ENCODE assay signal across 23 cellular contexts in the genomic region with DNA sequence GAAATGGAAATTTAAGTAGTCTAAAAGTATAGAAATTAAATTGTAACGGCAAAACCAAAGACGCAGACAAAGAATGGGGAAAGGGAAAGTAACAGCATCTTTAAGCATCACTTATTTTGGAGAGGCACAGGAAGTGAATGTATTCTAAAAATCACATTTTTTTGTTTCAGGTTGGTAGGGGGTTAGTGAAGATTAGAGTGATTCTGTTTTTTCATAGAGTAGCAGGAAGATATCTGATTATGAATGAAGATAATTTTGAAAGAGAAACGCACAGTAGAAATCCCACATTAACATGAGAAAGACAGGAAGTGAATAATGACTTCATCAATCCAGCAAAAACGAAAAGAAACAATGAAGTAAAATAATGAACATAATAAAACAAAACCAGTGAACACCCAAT.
DNase-seq lines count a peak whose midpoint lies in the region; ATAC-seq and TF ChIP-seq lines count a peak whose summit lies in the region.
"Had no signal": no experiment of that assay in that cellular context is flagged by ENCODE, and none has a peak within 500 bp of the region (broad histone marks: within the 10 kb centered on the region; RNA-seq: fewer than 3 reads in every experiment).

No MANE protein-coding gene starts in this region.

- no peaks in the 10 kb centered on the region for H3K27me3 ChIP-seq in HUES6 (ENCODE audit: control insufficient read depth, insufficient read depth, low read length)
- H3K27me3 ChIP-seq in neural progenitor cell: no peaks in the 10 kb centered on the region
- no peaks in the 10 kb centered on the region for H3K27me3 ChIP-seq in uterus
- H3K27me3 ChIP-seq: gastroesophageal sphincter, left lung had no signal

- H3F3A ChIP-seq in neural progenitor cell (ENCODE audit: low read depth): no peaks in the 10 kb centered on the region

- peak overlapping the region; percentile 78 for H3K27ac Mint-ChIP-seq in activated naive CD4-positive, alpha-beta T cell treated with anti-CD3 and anti-CD28 coated beads for 36 hours
- H3K27ac Mint-ChIP-seq in central memory CD8-positive, alpha-beta T cell (ENCODE audit: low read depth): peak overlapping the region; percentile 21
- no peak overlapping the region for H3K27ac Mint-ChIP-seq in neural progenitor cell

- intact Hi-C loops in activated naive CD4-positive, alpha-beta T cell treated with anti-CD3 and anti-CD28 coated beads for 36 hours (cut with micrococcal nuclease): loop anchor here (2.0 to 5.0 kb wide), 2 partner anchors 24 to 92 kb away; no protein-coding TSS in a partner anchor
- intact Hi-C loops in uterus (cut with DNase I; ENCODE audit: low total_unique reads): no loop called here

- H3K4me1 Mint-ChIP-seq in activated naive CD4-positive, alpha-beta T cell treated with anti-CD3 and anti-CD28 coated beads for 36 hours (ENCODE audit: low read depth): peaks cover 15% of the 10 kb centered on the region
- peaks cover 7% of the 10 kb centered on the region for H3K4me1 Mint-ChIP-seq in central memory CD8-positive, alpha-beta T cell
- H3K4me1 Mint-ChIP-seq in neural progenitor cell: peaks cover 2% of the 10 kb centered on the region

- peak overlapping the region; percentile 1 for H3K4me3 Mint-ChIP-seq in activated naive CD4-positive, alpha-beta T cell treated with anti-CD3 and anti-CD28 coated beads for 36 hours
- H3K4me3 Mint-ChIP-seq in central memory CD8-positive, alpha-beta T cell: peak overlapping the region; percentile 0
- H3K4me3 Mint-ChIP-seq in neural progenitor cell: no peak overlapping the region

- H3K36me3 ChIP-seq in HUES6 (ENCODE audit: control insufficient read depth, insufficient read depth, low read length): no peaks in the 10 kb centered on the region
- H3K36me3 ChIP-seq in neural progenitor cell: no peaks in the 10 kb centered on the region
- H3K36me3 ChIP-seq in uterus: no peaks in the 10 kb centered on the region
- H3K36me3 ChIP-seq: gastroesophageal sphincter, left lung, thoracic aorta had no signal

- H3K27ac ChIP-seq in HUES6 (ENCODE audit: low read depth, low read length) (peak overlapping the region; percentile 45; the same call in 1 of the 2 replicates), neural progenitor cell (no peak overlapping the region), uterus (no peak overlapping the region)
- H3K27ac ChIP-seq: gastroesophageal sphincter, left lung, psoas muscle, thoracic aorta had no signal

- H3K36me3 Mint-ChIP-seq in activated naive CD4-positive, alpha-beta T cell treated with anti-CD3 and anti-CD28 coated beads for 36 hours (ENCODE audit: low read depth): no peaks in the 10 kb centered on the region
- H3K36me3 Mint-ChIP-seq in central memory CD8-positive, alpha-beta T cell (ENCODE audit: insufficient read depth): peaks cover 4% of the 10 kb centered on the region
- no peaks in the 10 kb centered on the region for H3K36me3 Mint-ChIP-seq in neural progenitor cell

- no peak for TF ChIP-seq CTCF in neural progenitor cell (IDR thresholded peaks at IDR 0.05)
- no peak for TF ChIP-seq CTCF in uterus (IDR thresholded peaks at IDR 0.05)

- no peaks in the 10 kb centered on the region for H3K27me3 Mint-ChIP-seq in activated naive CD4-positive, alpha-beta T cell treated with anti-CD3 and anti-CD28 coated beads for 36 hours (ENCODE audit: low read depth)
- peaks cover 8% of the 10 kb centered on the region for H3K27me3 Mint-ChIP-seq in central memory CD8-positive, alpha-beta T cell
- H3K27me3 Mint-ChIP-seq in neural progenitor cell (ENCODE audit: insufficient read depth, low read depth): peaks cover 3% of the 10 kb centered on the region

- TF ChIP-seq POLR2A in uterus (IDR thresholded peaks at IDR 0.05): no peak

- H3K79me2 ChIP-seq in neural progenitor cell (ENCODE audit: low read depth): no peaks in the 10 kb centered on the region

- no peak overlapping the region for H3K9ac ChIP-seq in HUES6 (ENCODE audit: low read length)
- no peak overlapping the region for H3K9ac ChIP-seq in neural progenitor cell

- peak overlapping the region; percentile 70 for H2AFZ ChIP-seq in neural progenitor cell (replicated peaks)

- H3K4me1 ChIP-seq in HUES6 (ENCODE audit: control insufficient read depth, insufficient read depth, low read length): peaks cover 22% of the 10 kb centered on the region
- H3K4me1 ChIP-seq in neural progenitor cell: no peaks in the 10 kb centered on the region
- no peaks in the 10 kb centered on the region for H3K4me1 ChIP-seq in uterus
- H3K4me1 ChIP-seq: gastroesophageal sphincter, left lung, psoas muscle had no signal

- ATAC-seq in central memory CD8-positive, alpha-beta T cell (replicated peaks; ENCODE audit: extremely low read depth, poor library complexity, severe bottlenecking): peak; percentile 76
- ATAC-seq: gastroesophageal sphincter, left lung, psoas muscle had no signal

- DNase-seq in activated naive CD4-positive, alpha-beta T cell treated with anti-CD3 and anti-CD28 coated beads for 36 hours: no peak
- DNase-seq in activated naive CD4-positive, alpha-beta T cell treated with anti-CD3 and anti-CD28 coated beads, Interleukin-2, amount 50 U/mL, for 16 hours: no peak
- no peak for DNase-seq in central memory CD8-positive, alpha-beta T cell (ENCODE audit: low spot score in 2 of 2)
- no peak for DNase-seq in neural progenitor cell (ENCODE audit: low spot score)
- no peak for DNase-seq in D341Med (ENCODE audit: low spot score)
- no peak for DNase-seq in NCI-H510A treated with DMSO at 0.1 percent for 48 hours (lab: John Stamatoyannopoulos, UW)
- DNase-seq in uterus: no peak
- DNase-seq: C1 segment of cervical spinal cord; central memory CD4-positive, alpha-beta T cell; hippocampal formation; left lung; mesenchymal stem cell; NCI-H1092; NCI-H1694 treated with DMSO at 0.1 percent for 48 hours; NCI-H2171 treated with DMSO at 0.1 percent for 48 hours; NCI-H524; nucleus accumbens; psoas muscle; Right ventricle myocardium superior had no signal

- H4K20me1 ChIP-seq in neural progenitor cell (ENCODE audit: low read depth): no peaks in the 10 kb centered on the region

- no peak overlapping the region for H3K4me3 ChIP-seq in HUES6 (ENCODE audit: low read depth, low read length)
- no peak overlapping the region for H3K4me3 ChIP-seq in neural progenitor cell
- no peak overlapping the region for H3K4me3 ChIP-seq in uterus
- H3K4me3 ChIP-seq: gastroesophageal sphincter, GM12878, left lung, psoas muscle, thoracic aorta had no signal

- H3K4me2 ChIP-seq in neural progenitor cell: no peak overlapping the region

- CTCF ChIA-PET in activated naive CD4-positive, alpha-beta T cell treated with anti-CD3 and anti-CD28 coated beads for 36 hours (lab: Charles Lee): no interaction called here

- H3K9me3 ChIP-seq in HUES6 (ENCODE audit: control insufficient read depth, insufficient read depth, low read depth, low read length) (no peaks in the 10 kb centered on the region), neural progenitor cell (ENCODE audit: low read depth) (no peaks in the 10 kb centered on the region), uterus (no peaks in the 10 kb centered on the region)
- H3K9me3 ChIP-seq: gastroesophageal sphincter, left lung, psoas muscle, thoracic aorta had no signal

- H3K9me3 Mint-ChIP-seq in activated naive CD4-positive, alpha-beta T cell treated with anti-CD3 and anti-CD28 coated beads for 36 hours: no peaks in the 10 kb centered on the region
- H3K9me3 Mint-ChIP-seq in central memory CD8-positive, alpha-beta T cell: no peaks in the 10 kb centered on the region
- peaks cover 2% of the 10 kb centered on the region for H3K9me3 Mint-ChIP-seq in neural progenitor cell
